Comparison of ENCODE assay signal across 1 cellular context in genomic region chr1:204623894-204624361, GRCh38.
TF ChIP-seq lines count a peak whose summit lies in the region.

No MANE protein-coding gene starts in this region.

TF ChIP-seq in SK-N-SH treated with all-trans-retinoic acid at 6 μM for 48 hours, 23 proteins besides CTCF, POLR2A, EP300 and RAD21 (continued from another document):
- TF ChIP-seq, protein P1, sequence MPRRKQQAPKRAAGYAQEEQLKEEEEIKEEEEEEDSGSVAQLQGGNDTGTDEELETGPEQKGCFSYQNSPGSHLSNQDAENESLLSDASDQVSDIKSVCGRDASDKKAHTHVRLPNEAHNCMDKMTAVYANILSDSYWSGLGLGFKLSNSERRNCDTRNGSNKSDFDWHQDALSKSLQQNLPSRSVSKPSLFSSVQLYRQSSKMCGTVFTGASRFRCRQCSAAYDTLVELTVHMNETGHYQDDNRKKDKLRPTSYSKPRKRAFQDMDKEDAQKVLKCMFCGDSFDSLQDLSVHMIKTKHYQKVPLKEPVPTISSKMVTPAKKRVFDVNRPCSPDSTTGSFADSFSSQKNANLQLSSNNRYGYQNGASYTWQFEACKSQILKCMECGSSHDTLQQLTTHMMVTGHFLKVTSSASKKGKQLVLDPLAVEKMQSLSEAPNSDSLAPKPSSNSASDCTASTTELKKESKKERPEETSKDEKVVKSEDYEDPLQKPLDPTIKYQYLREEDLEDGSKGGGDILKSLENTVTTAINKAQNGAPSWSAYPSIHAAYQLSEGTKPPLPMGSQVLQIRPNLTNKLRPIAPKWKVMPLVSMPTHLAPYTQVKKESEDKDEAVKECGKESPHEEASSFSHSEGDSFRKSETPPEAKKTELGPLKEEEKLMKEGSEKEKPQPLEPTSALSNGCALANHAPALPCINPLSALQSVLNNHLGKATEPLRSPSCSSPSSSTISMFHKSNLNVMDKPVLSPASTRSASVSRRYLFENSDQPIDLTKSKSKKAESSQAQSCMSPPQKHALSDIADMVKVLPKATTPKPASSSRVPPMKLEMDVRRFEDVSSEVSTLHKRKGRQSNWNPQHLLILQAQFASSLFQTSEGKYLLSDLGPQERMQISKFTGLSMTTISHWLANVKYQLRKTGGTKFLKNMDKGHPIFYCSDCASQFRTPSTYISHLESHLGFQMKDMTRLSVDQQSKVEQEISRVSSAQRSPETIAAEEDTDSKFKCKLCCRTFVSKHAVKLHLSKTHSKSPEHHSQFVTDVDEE (CRISPR knock-in tag; IDR thresholded peaks at IDR 0.05): no peak
- TF ChIP-seq, protein P2, sequence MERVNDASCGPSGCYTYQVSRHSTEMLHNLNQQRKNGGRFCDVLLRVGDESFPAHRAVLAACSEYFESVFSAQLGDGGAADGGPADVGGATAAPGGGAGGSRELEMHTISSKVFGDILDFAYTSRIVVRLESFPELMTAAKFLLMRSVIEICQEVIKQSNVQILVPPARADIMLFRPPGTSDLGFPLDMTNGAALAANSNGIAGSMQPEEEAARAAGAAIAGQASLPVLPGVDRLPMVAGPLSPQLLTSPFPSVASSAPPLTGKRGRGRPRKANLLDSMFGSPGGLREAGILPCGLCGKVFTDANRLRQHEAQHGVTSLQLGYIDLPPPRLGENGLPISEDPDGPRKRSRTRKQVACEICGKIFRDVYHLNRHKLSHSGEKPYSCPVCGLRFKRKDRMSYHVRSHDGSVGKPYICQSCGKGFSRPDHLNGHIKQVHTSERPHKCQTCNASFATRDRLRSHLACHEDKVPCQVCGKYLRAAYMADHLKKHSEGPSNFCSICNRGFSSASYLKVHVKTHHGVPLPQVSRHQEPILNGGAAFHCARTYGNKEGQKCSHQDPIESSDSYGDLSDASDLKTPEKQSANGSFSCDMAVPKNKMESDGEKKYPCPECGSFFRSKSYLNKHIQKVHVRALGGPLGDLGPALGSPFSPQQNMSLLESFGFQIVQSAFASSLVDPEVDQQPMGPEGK (CRISPR knock-in tag; IDR thresholded peaks at IDR 0.05; ENCODE audit: borderline replicate concordance): no peak
- TF ChIP-seq CSRNP3 (CRISPR knock-in tag; IDR thresholded peaks at IDR 0.05): no peak
- no peak for TF ChIP-seq ESRRG (CRISPR knock-in tag; IDR thresholded peaks at IDR 0.05)
- no peak for TF ChIP-seq TOX (CRISPR knock-in tag; IDR thresholded peaks at IDR 0.05; ENCODE audit: borderline replicate concordance)
- no peak for TF ChIP-seq ZC3H10 (CRISPR knock-in tag; IDR thresholded peaks at IDR 0.05)
- TF ChIP-seq SNAI2 (CRISPR knock-in tag; IDR thresholded peaks at IDR 0.05): no peak
